Comparison of ENCODE assay signal across 8 cellular contexts in genomic region chr15:58957101-58957973, GRCh38.
DNase-seq lines count a peak whose midpoint lies in the region; ATAC-seq and TF ChIP-seq lines count a peak whose summit lies in the region.

No MANE protein-coding gene starts in this region.

- no peaks in the 10 kb centered on the region for H3K9me3 ChIP-seq in iPS DF 6.9 (ENCODE audit: control insufficient read depth, insufficient read depth, low read length)

- no peaks in the 10 kb centered on the region; the same call in 1 of the 2 replicates for H3K4me1 ChIP-seq in iPS DF 6.9 (ENCODE audit: control insufficient read depth, insufficient read depth, low read length)

- WGBS in iPS DF 6.9 (ENCODE audit: insufficient coverage, insufficient read length), result no CpG with 5 or more reads among the region's 8 CpGs

- no peak overlapping the region for H3K27ac ChIP-seq in iPS DF 6.9 (ENCODE audit: low read length)

- H3K4me3 ChIP-seq in HFF-Myc (replicated peaks; ENCODE audit: low read depth, low read length) (no peak overlapping the region), iPS DF 6.9 (ENCODE audit: low read length) (no peak overlapping the region)

- H3K27me3 ChIP-seq in iPS DF 6.9 (ENCODE audit: control insufficient read depth, insufficient read depth, low read length), result no peaks in the 10 kb centered on the region

- DNase-seq in EL, result peak; percentile 80
- no peak for DNase-seq in HFF-Myc (ENCODE audit: extremely low read depth, low read depth)
- peak; percentile 5 for DNase-seq in NCI-H2107 (lab: John Stamatoyannopoulos, UW)
- peak; percentile 30 for DNase-seq in T1000 (lab: John Stamatoyannopoulos, UW)
- peak; percentile 68 for DNase-seq in astrocyte of the hippocampus (ENCODE audit: low read depth, low spot score)
- DNase-seq in iPS DF 6.9 (ENCODE audit: low read depth, low spot score), result peak; percentile 77
- peak; percentile 47 for DNase-seq in stimulated activated CD4-positive, alpha-beta T cell treated with anti-CD3 and anti-CD28 coated beads, Interleukin-1b, Interleukin-23, amount 100 ng/mL, for 48 hours

- no peaks in the 10 kb centered on the region for H3K36me3 ChIP-seq in iPS DF 6.9 (ENCODE audit: control insufficient read depth, insufficient read depth, low read length)

- peak; percentile 87 for TF ChIP-seq CTCF in HFF-Myc (IDR thresholded peaks at IDR 0.05; ENCODE audit: low read depth, low read length, missing control alignments)

- ATAC-seq in HG03439 (IDR thresholded peaks at IDR 0.05; ENCODE audit: unreplicated experiment), result no peak
